1 cellular context compared by ENCODE assay signal in genomic region chr19:42378225-42378929, GRCh38.
TF ChIP-seq lines count a peak whose summit lies in the region.

No MANE protein-coding gene starts in this region.

TF ChIP-seq in endothelial cell of umbilical vein, 7 proteins besides CTCF, POLR2A, EP300 and RAD21:
- no peak for TF ChIP-seq MYC (IDR thresholded peaks at IDR 0.05; ENCODE audit: low read depth, low read length)
- TF ChIP-seq EZH2 (IDR thresholded peaks at IDR 0.05; ENCODE audit: borderline replicate concordance, low read depth, low read length, severe bottlenecking): no peak
- TF ChIP-seq GATA2 (IDR thresholded peaks at IDR 0.05; ENCODE audit: insufficient read depth, insufficient read length, low read depth, low read length): no peak
- no peak for TF ChIP-seq JUN (IDR thresholded peaks at IDR 0.05; ENCODE audit: borderline replicate concordance, insufficient read depth, insufficient read length, low read depth)
- TF ChIP-seq POLR2AphosphoS5 (IDR thresholded peaks at IDR 0.05; ENCODE audit: insufficient read depth, low read depth, low read length): no peak
- TF ChIP-seq MAX (IDR thresholded peaks at IDR 0.05; ENCODE audit: insufficient read depth, insufficient read length): no peak
- TF ChIP-seq FOS (IDR thresholded peaks at IDR 0.05; ENCODE audit: borderline replicate concordance, insufficient read depth, low read length): no peak
